Comparison of ENCODE assay signal across 1 cellular context in genomic region chr1:107529511-107530149, GRCh38.
TF ChIP-seq lines count a peak whose summit lies in the region.

No MANE protein-coding gene starts in this region.

TF ChIP-seq in GM23338, 12 proteins besides CTCF, POLR2A, EP300 and RAD21 (continued from another document):
- TF ChIP-seq, protein P1, sequence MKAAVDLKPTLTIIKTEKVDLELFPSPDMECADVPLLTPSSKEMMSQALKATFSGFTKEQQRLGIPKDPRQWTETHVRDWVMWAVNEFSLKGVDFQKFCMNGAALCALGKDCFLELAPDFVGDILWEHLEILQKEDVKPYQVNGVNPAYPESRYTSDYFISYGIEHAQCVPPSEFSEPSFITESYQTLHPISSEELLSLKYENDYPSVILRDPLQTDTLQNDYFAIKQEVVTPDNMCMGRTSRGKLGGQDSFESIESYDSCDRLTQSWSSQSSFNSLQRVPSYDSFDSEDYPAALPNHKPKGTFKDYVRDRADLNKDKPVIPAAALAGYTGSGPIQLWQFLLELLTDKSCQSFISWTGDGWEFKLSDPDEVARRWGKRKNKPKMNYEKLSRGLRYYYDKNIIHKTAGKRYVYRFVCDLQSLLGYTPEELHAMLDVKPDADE (IDR thresholded peaks at IDR 0.05): no peak
- TF ChIP-seq EZH2 (IDR thresholded peaks at IDR 0.05; ENCODE audit: low read depth, unreplicated experiment) (no peak), POLR2AphosphoS5 (IDR thresholded peaks at IDR 0.05; ENCODE audit: low read depth) (no peak), EZH2phosphoT487 (IDR thresholded peaks at IDR 0.05; ENCODE audit: unreplicated experiment) (no peak), STAT1 (IDR thresholded peaks at IDR 0.05; ENCODE audit: unreplicated experiment) (no peak)
- TF ChIP-seq, protein P2, sequence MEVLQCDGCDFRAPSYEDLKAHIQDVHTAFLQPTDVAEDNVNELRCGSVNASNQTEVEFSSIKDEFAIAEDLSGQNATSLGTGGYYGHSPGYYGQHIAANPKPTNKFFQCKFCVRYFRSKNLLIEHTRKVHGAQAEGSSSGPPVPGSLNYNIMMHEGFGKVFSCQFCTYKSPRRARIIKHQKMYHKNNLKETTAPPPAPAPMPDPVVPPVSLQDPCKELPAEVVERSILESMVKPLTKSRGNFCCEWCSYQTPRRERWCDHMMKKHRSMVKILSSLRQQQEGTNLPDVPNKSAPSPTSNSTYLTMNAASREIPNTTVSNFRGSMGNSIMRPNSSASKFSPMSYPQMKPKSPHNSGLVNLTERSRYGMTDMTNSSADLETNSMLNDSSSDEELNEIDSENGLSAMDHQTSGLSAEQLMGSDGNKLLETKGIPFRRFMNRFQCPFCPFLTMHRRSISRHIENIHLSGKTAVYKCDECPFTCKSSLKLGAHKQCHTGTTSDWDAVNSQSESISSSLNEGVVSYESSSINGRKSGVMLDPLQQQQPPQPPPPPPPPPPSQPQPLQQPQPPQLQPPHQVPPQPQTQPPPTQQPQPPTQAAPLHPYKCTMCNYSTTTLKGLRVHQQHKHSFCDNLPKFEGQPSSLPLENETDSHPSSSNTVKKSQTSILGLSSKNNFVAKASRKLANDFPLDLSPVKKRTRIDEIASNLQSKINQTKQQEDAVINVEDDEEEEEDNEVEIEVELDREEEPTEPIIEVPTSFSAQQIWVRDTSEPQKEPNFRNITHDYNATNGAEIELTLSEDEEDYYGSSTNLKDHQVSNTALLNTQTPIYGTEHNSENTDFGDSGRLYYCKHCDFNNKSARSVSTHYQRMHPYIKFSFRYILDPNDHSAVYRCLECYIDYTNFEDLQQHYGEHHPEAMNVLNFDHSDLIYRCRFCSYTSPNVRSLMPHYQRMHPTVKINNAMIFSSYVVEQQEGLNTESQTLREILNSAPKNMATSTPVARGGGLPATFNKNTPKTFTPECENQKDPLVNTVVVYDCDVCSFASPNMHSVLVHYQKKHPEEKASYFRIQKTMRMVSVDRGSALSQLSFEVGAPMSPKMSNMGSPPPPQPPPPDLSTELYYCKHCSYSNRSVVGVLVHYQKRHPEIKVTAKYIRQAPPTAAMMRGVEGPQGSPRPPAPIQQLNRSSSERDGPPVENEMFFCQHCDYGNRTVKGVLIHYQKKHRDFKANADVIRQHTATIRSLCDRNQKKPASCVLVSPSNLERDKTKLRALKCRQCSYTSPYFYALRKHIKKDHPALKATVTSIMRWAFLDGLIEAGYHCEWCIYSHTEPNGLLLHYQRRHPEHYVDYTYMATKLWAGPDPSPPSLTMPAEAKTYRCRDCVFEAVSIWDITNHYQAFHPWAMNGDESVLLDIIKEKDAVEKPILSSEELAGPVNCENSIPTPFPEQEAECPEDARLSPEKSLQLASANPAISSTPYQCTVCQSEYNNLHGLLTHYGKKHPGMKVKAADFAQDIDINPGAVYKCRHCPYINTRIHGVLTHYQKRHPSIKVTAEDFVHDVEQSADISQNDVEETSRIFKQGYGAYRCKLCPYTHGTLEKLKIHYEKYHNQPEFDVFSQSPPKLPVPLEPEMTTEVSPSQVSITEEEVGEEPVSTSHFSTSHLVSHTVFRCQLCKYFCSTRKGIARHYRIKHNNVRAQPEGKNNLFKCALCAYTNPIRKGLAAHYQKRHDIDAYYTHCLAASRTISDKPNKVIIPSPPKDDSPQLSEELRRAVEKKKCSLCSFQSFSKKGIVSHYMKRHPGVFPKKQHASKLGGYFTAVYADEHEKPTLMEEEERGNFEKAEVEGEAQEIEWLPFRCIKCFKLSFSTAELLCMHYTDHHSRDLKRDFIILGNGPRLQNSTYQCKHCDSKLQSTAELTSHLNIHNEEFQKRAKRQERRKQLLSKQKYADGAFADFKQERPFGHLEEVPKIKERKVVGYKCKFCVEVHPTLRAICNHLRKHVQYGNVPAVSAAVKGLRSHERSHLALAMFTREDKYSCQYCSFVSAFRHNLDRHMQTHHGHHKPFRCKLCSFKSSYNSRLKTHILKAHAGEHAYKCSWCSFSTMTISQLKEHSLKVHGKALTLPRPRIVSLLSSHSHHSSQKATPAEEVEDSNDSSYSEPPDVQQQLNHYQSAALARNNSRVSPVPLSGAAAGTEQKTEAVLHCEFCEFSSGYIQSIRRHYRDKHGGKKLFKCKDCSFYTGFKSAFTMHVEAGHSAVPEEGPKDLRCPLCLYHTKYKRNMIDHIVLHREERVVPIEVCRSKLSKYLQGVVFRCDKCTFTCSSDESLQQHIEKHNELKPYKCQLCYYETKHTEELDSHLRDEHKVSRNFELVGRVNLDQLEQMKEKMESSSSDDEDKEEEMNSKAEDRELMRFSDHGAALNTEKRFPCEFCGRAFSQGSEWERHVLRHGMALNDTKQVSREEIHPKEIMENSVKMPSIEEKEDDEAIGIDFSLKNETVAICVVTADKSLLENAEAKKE (CRISPR knock-in tag; IDR thresholded peaks at IDR 0.05): no peak
- TF ChIP-seq, protein P3, sequence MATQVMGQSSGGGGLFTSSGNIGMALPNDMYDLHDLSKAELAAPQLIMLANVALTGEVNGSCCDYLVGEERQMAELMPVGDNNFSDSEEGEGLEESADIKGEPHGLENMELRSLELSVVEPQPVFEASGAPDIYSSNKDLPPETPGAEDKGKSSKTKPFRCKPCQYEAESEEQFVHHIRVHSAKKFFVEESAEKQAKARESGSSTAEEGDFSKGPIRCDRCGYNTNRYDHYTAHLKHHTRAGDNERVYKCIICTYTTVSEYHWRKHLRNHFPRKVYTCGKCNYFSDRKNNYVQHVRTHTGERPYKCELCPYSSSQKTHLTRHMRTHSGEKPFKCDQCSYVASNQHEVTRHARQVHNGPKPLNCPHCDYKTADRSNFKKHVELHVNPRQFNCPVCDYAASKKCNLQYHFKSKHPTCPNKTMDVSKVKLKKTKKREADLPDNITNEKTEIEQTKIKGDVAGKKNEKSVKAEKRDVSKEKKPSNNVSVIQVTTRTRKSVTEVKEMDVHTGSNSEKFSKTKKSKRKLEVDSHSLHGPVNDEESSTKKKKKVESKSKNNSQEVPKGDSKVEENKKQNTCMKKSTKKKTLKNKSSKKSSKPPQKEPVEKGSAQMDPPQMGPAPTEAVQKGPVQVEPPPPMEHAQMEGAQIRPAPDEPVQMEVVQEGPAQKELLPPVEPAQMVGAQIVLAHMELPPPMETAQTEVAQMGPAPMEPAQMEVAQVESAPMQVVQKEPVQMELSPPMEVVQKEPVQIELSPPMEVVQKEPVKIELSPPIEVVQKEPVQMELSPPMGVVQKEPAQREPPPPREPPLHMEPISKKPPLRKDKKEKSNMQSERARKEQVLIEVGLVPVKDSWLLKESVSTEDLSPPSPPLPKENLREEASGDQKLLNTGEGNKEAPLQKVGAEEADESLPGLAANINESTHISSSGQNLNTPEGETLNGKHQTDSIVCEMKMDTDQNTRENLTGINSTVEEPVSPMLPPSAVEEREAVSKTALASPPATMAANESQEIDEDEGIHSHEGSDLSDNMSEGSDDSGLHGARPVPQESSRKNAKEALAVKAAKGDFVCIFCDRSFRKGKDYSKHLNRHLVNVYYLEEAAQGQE (IDR thresholded peaks at IDR 0.05; ENCODE audit: unreplicated experiment): no peak
